8 cellular contexts compared by ENCODE assay signal in genomic region chr4:4384837-4385236, GRCh38. TPM values are rescaled to one million over a fixed set of nuclear protein-coding genes. Genes with fewer than 3 reads are reported as not detected.
DNase-seq lines count a peak whose midpoint lies in the region; ATAC-seq and TF ChIP-seq lines count a peak whose summit lies in the region.

No MANE protein-coding gene starts in this region.

- H3K4me3 Mint-ChIP-seq in T-helper 17 cell = peak overlapping the region; percentile 77

- no peaks in the 10 kb centered on the region for H4K20me1 ChIP-seq in hepatocyte (ENCODE audit: insufficient read depth, poor library complexity, severe bottlenecking)

- H3K36me3 Mint-ChIP-seq in T-helper 17 cell (ENCODE audit: low read depth) = no peaks in the 10 kb centered on the region

- no peak overlapping the region for H3K4me2 ChIP-seq in hepatocyte

- H3K36me3 ChIP-seq in hepatocyte (replicated peaks; ENCODE audit: insufficient read depth, low read depth) = no peaks in the 10 kb centered on the region
- no peaks in the 10 kb centered on the region for H3K36me3 ChIP-seq in Peyer's patch

- H3K4me1 Mint-ChIP-seq in T-helper 17 cell = peaks cover 27% of the 10 kb centered on the region

- no peak for TF ChIP-seq POLR2A in Peyer's patch (IDR thresholded peaks at IDR 0.05)

- TF ChIP-seq CTCF in AG10803 (conservative IDR thresholded peaks at IDR 0.05; ENCODE audit: low read length) (peak; percentile 14; the same call in 1 of the 2 replicates), GM12875 (IDR thresholded peaks at IDR 0.05; ENCODE audit: borderline replicate concordance, insufficient read depth, low read depth, low read length) (peak; percentile 33; the same call in 1 of the 2 replicates), hepatocyte (IDR thresholded peaks at IDR 0.05; ENCODE audit: poor library complexity) (peak; percentile 24), Peyer's patch (IDR thresholded peaks at IDR 0.05) (no peak)

- H3K27me3 Mint-ChIP-seq in T-helper 17 cell = peaks cover 8% of the 10 kb centered on the region

- WGBS in hepatocyte (ENCODE audit: low lambda C conversion rate, missing lambda C conversion rate) = 37% methylated on average over 5 of the region's 5 CpGs

- H3K9me2 ChIP-seq in hepatocyte (replicated peaks; ENCODE audit: insufficient read depth) = no peaks in the 10 kb centered on the region

- H3K27ac ChIP-seq in hepatocyte = no peak overlapping the region
- no peak overlapping the region for H3K27ac ChIP-seq in Peyer's patch

- H3K4me3 ChIP-seq in AG10803 (ENCODE audit: low read length) (no peak overlapping the region), GM12875 (ENCODE audit: low read depth, low read length) (no peak overlapping the region), hepatocyte (no peak overlapping the region), Peyer's patch (no peak overlapping the region)

- ATAC-seq in T-helper 17 cell (no peak), GM21381 (IDR thresholded peaks at IDR 0.05; ENCODE audit: unreplicated experiment) (no peak), GM18858 (IDR thresholded peaks at IDR 0.05; ENCODE audit: unreplicated experiment) (no peak)

- H2AFZ ChIP-seq in hepatocyte = no peak overlapping the region

- no peak overlapping the region for H3K27ac Mint-ChIP-seq in T-helper 17 cell

- H3K9me3 ChIP-seq in T-helper 17 cell (ENCODE audit: control insufficient read depth, low read length, poor library complexity, severe bottlenecking) = no peaks in the 10 kb centered on the region
- H3K9me3 ChIP-seq in hepatocyte (ENCODE audit: low read depth) = no peaks in the 10 kb centered on the region
- no peaks in the 10 kb centered on the region for H3K9me3 ChIP-seq in Peyer's patch

- H3K27me3 ChIP-seq in hepatocyte = peaks cover 64% of the 10 kb centered on the region
- peaks cover 0 to 28% of the 10 kb centered on the region in 2 donors for H3K27me3 ChIP-seq in Peyer's patch

- peaks cover 5% of the 10 kb centered on the region for H3K4me1 ChIP-seq in hepatocyte (ENCODE audit: insufficient read depth)
- peaks cover 0 to 32% (median 6%) of the 10 kb centered on the region in 4 donors for H3K4me1 ChIP-seq in Peyer's patch

- DNase-seq in AG10803 (ENCODE audit: low read depth) (no peak), T-helper 17 cell (no peak), hepatocyte (ENCODE audit: low spot score) (no peak), Peyer's patch (no peak)
- DNase-seq in activated effector memory CD4-positive, alpha-beta T cell treated with Interleukin-2 at 50 U/mL for 16 hours = no peak

- H3K79me2 ChIP-seq in hepatocyte = no peaks in the 10 kb centered on the region

RNA-seq across cellular contexts. Expression of gene NSG1, which starts 2.1 kb away (rescaled TPM):
- total RNA-seq in T-helper 17 cell = 10 to 100 TPM; 13.1 to 50.9 TPM
- 30.2 and 36.9 TPM in 2 replicates for total RNA-seq in hepatocyte
- polyA plus RNA-seq in hepatocyte = 70.1 and 77.5 TPM in 2 replicates
- 10 to 100 TPM in 1 of 4 donors, 1 to 10 TPM in 3; 2.0 to 13.2 (median 3.7) TPM for total RNA-seq in Peyer's patch

Comparison
In these comparisons a context has a peak if more than half of its experiments do, and no peak if none do; other contexts are left out.
1. CTCF ChIP-seq: peak in AG10803 (single experiment), GM12875 (single experiment) and hepatocyte (single experiment); none in Peyer's patch (0 of 6).